1 cellular context compared by ENCODE assay signal in genomic region chr7:29146082-29146706, GRCh38.
TF ChIP-seq lines count a peak whose summit lies in the region.

TSS of gene CPVL (minus strand) at chr7:29146537. CDS start at chr7:29121061, 25,476 bp downstream.

TF ChIP-seq in HepG2, 621 proteins besides CTCF, POLR2A, EP300 and RAD21 (continued from another document):
- TF ChIP-seq, protein P1, sequence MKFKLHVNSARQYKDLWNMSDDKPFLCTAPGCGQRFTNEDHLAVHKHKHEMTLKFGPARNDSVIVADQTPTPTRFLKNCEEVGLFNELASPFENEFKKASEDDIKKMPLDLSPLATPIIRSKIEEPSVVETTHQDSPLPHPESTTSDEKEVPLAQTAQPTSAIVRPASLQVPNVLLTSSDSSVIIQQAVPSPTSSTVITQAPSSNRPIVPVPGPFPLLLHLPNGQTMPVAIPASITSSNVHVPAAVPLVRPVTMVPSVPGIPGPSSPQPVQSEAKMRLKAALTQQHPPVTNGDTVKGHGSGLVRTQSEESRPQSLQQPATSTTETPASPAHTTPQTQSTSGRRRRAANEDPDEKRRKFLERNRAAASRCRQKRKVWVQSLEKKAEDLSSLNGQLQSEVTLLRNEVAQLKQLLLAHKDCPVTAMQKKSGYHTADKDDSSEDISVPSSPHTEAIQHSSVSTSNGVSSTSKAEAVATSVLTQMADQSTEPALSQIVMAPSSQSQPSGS (CRISPR knock-in tag; IDR thresholded peaks at IDR 0.05) = 0 out of 2 replicates have a peak, but pooled peaks have one; percentile 39
- TF ChIP-seq ZNF18 (CRISPR knock-in tag; IDR thresholded peaks at IDR 0.05; ENCODE audit: insufficient replicate concordance) = no peak
- TF ChIP-seq ZNF235 (CRISPR knock-in tag; IDR thresholded peaks at IDR 0.05; ENCODE audit: borderline replicate concordance) = no peak
- 0 out of 2 replicates have a peak, but pooled peaks have one; percentile 42 for TF ChIP-seq SATB2 (CRISPR knock-in tag; IDR thresholded peaks at IDR 0.05)
- TF ChIP-seq GATAD2A (CRISPR knock-in tag; IDR thresholded peaks at IDR 0.05) = peak; percentile 41; the same call in 1 of the 2 replicates
- peak; percentile 90 for TF ChIP-seq HNRNPLL (IDR thresholded peaks at IDR 0.05; ENCODE audit: low read depth, low read length, poor library complexity, severe bottlenecking)
- TF ChIP-seq TBX2 (CRISPR knock-in tag; IDR thresholded peaks at IDR 0.05; ENCODE audit: borderline replicate concordance) = peak; percentile 39; the same call in 1 of the 2 replicates
- peak; percentile 59; the same call in 1 of the 2 replicates for TF ChIP-seq POGK (CRISPR knock-in tag; conservative IDR thresholded peaks at IDR 0.05)
- TF ChIP-seq, protein P2, sequence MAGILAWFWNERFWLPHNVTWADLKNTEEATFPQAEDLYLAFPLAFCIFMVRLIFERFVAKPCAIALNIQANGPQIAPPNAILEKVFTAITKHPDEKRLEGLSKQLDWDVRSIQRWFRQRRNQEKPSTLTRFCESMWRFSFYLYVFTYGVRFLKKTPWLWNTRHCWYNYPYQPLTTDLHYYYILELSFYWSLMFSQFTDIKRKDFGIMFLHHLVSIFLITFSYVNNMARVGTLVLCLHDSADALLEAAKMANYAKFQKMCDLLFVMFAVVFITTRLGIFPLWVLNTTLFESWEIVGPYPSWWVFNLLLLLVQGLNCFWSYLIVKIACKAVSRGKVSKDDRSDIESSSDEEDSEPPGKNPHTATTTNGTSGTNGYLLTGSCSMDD (CRISPR knock-in tag; IDR thresholded peaks at IDR 0.05) = no peak
- no peak for TF ChIP-seq ZFP82 (CRISPR knock-in tag; IDR thresholded peaks at IDR 0.05; ENCODE audit: borderline replicate concordance)
- no peak for TF ChIP-seq ZNF816 (CRISPR knock-in tag; IDR thresholded peaks at IDR 0.05; ENCODE audit: borderline replicate concordance)
- 0 out of 2 replicates have a peak, but pooled peaks have one; percentile 27 for TF ChIP-seq KDM5A (IDR thresholded peaks at IDR 0.05; ENCODE audit: borderline replicate concordance, low read length)
- peak; percentile 78; the same call in 1 of the 2 replicates for TF ChIP-seq ZNF839 (CRISPR knock-in tag; IDR thresholded peaks at IDR 0.05; ENCODE audit: borderline replicate concordance)
- no peak for TF ChIP-seq GATA4 (IDR thresholded peaks at IDR 0.05; ENCODE audit: borderline replicate concordance, low read depth)
- TF ChIP-seq YEATS4 (CRISPR knock-in tag; IDR thresholded peaks at IDR 0.05; ENCODE audit: borderline replicate concordance) = no peak
- TF ChIP-seq HDAC2 (CRISPR knock-in tag; IDR thresholded peaks at IDR 0.05) = 0 out of 2 replicates have a peak, but pooled peaks have one; percentile 1
- TF ChIP-seq, protein P3, sequence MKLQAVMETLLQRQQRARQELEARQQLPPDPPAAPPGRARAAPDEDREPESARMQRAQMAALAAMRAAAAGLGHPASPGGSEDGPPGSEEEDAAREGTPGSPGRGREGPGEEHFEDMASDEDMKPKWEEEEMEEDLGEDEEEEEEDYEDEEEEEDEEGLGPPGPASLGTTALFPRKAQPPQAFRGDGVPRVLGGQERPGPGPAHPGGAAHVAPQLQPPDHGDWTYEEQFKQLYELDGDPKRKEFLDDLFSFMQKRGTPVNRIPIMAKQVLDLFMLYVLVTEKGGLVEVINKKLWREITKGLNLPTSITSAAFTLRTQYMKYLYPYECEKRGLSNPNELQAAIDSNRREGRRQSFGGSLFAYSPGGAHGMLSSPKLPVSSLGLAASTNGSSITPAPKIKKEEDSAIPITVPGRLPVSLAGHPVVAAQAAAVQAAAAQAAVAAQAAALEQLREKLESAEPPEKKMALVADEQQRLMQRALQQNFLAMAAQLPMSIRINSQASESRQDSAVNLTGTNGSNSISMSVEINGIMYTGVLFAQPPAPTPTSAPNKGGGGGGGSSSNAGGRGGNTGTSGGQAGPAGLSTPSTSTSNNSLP (IDR thresholded peaks at IDR 0.05; ENCODE audit: low read depth, low read length) = no peak
- no peak for TF ChIP-seq ONECUT2 (CRISPR knock-in tag; IDR thresholded peaks at IDR 0.05)
- peak; percentile 21 for TF ChIP-seq ZNF781 (CRISPR knock-in tag; IDR thresholded peaks at IDR 0.05; ENCODE audit: borderline replicate concordance, not compliant biosample characterization)
- no peak for TF ChIP-seq ZBTB44 (CRISPR knock-in tag; IDR thresholded peaks at IDR 0.05)
- TF ChIP-seq ZBTB21 (CRISPR knock-in tag; IDR thresholded peaks at IDR 0.05) = no peak
- 0 out of 2 replicates have a peak, but pooled peaks have one; percentile 64 for TF ChIP-seq LBX2 (CRISPR knock-in tag; IDR thresholded peaks at IDR 0.05; ENCODE audit: borderline replicate concordance)
- TF ChIP-seq, protein P4, sequence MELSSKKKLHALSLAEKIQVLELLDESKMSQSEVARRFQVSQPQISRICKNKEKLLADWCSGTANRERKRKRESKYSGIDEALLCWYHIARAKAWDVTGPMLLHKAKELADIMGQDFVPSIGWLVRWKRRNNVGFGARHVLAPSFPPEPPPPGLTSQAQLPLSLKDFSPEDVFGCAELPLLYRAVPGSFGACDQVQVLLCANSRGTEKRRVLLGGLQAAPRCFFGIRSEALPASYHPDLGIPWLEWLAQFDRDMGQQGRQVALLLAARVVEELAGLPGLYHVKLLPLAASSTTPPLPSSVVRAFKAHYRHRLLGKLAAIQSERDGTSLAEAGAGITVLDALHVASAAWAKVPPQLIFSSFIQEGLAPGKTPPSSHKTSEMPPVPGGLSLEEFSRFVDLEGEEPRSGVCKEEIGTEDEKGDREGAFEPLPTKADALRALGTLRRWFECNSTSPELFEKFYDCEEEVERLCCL (CRISPR knock-in tag; IDR thresholded peaks at IDR 0.05; ENCODE audit: borderline replicate concordance) = no peak
- TF ChIP-seq RXRA (CRISPR knock-in tag; IDR thresholded peaks at IDR 0.05) = 0 out of 2 replicates have a peak, but pooled peaks have one; percentile 64
- peak; percentile 34; the same call in 1 of the 2 replicates for TF ChIP-seq HNF4A (CRISPR knock-in tag; IDR thresholded peaks at IDR 0.05)
- TF ChIP-seq SNAI1 (CRISPR knock-in tag; IDR thresholded peaks at IDR 0.05; ENCODE audit: borderline replicate concordance) = no peak
- TF ChIP-seq, protein P5, sequence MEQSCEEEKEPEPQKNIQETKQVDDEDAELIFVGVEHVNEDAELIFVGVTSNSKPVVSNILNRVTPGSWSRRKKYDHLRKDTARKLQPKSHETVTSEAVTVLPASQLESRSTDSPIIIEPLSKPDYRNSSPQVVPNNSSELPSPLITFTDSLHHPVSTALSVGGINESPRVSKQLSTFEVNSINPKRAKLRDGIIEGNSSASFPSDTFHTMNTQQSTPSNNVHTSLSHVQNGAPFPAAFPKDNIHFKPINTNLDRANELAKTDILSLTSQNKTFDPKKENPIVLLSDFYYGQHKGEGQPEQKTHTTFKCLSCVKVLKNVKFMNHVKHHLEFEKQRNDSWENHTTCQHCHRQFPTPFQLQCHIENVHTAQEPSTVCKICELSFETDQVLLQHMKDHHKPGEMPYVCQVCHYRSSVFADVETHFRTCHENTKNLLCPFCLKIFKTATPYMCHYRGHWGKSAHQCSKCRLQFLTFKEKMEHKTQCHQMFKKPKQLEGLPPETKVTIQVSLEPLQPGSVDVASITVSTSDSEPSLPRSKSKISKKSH (CRISPR knock-in tag; IDR thresholded peaks at IDR 0.05; ENCODE audit: borderline replicate concordance) = peak; percentile 73; the same call in 1 of the 2 replicates
